In the genomic region with DNA sequence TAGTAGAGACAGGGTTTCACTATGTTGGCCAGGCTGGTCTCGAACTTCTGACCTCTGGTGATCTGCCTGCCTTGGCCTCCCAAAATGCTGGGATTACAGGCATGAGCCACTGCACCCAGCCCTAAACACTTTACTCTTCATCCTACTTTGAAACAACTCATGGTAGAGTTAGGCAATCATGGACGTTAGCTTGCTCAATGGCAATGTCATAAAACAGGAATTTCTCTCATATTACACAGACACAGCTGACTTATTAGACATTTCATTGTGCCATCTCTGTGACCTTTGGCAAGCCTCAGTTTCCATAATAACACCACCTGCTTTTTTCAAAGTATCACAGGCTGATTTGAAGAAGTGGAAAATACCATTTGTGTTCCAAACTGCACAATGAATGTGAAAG, we compare ENCODE assay signal across 26 cellular contexts. TPM values are rescaled to one million over a fixed set of nuclear protein-coding genes. Genes with fewer than 3 reads are reported as not detected.
DNase-seq lines count a peak whose midpoint lies in the region; ATAC-seq and TF ChIP-seq lines count a peak whose summit lies in the region.
"Had no signal": no experiment of that assay in that cellular context is flagged by ENCODE, and none has a peak within 500 bp of the region (broad histone marks: within the 10 kb centered on the region; RNA-seq: fewer than 3 reads in every experiment).

No MANE protein-coding gene starts in this region.

- TF ChIP-seq CTCF in AG09319 (IDR thresholded peaks at IDR 0.05; ENCODE audit: low read depth, low read length) (no peak), HL-60 (IDR thresholded peaks at IDR 0.05; ENCODE audit: insufficient read depth, low read length) (no peak), RWPE2 (IDR thresholded peaks at IDR 0.05; ENCODE audit: poor library complexity, severe bottlenecking) (no peak), fibroblast of the aortic adventitia (IDR thresholded peaks at IDR 0.05; ENCODE audit: insufficient read depth, low read length) (no peak), hepatocyte (IDR thresholded peaks at IDR 0.05; ENCODE audit: poor library complexity) (no peak), heart left ventricle (IDR thresholded peaks at IDR 0.05) (no peak)

- H3K4me3 ChIP-seq in HL-60 (replicated peaks; ENCODE audit: insufficient read depth, low read length) (no peak overlapping the region), RWPE2 (ENCODE audit: severe bottlenecking) (no peak overlapping the region), fibroblast of the aortic adventitia (ENCODE audit: low read depth, low read length) (no peak overlapping the region), hepatocyte (no peak overlapping the region), heart left ventricle (no peak overlapping the region)
- H3K4me3 ChIP-seq: K562, pancreas, PC-9, spleen, upper lobe of left lung had no signal

- no peaks in the 10 kb centered on the region for H4K20me1 ChIP-seq in hepatocyte (ENCODE audit: insufficient read depth, poor library complexity, severe bottlenecking)

- WGBS in hepatocyte (ENCODE audit: low lambda C conversion rate, missing lambda C conversion rate): 71% methylated on average over 2 of the region's 2 CpGs
- WGBS in heart left ventricle, 4 donors: 79 to 84% (median 81%) methylated on average over 2 of the region's 2 CpGs

- intact Hi-C loops in Right ventricle myocardium inferior (cut with DNase I): no loop called here
- intact Hi-C loops in heart left ventricle (cut with DNase I): no loop called here

- H3K36me3 ChIP-seq in RWPE2 (ENCODE audit: low read depth) (no peaks in the 10 kb centered on the region), hepatocyte (replicated peaks; ENCODE audit: insufficient read depth, low read depth) (no peaks in the 10 kb centered on the region), heart left ventricle (no peaks in the 10 kb centered on the region)
- H3K36me3 ChIP-seq: pancreas, spleen, upper lobe of left lung, WERI-Rb-1 had no signal

- TF ChIP-seq POLR2A in heart left ventricle (IDR thresholded peaks at IDR 0.05): no peak

- H3K4me1 ChIP-seq in RWPE2 (ENCODE audit: insufficient read depth, poor library complexity, severe bottlenecking) (no peaks in the 10 kb centered on the region), hepatocyte (ENCODE audit: insufficient read depth) (no peaks in the 10 kb centered on the region), heart left ventricle (no peaks in the 10 kb centered on the region)
- H3K4me1 ChIP-seq: Caco-2, pancreas, spleen, upper lobe of left lung had no signal

- H3K9me3 ChIP-seq in RWPE2 (ENCODE audit: severe bottlenecking) (no peaks in the 10 kb centered on the region), hepatocyte (ENCODE audit: low read depth) (no peaks in the 10 kb centered on the region), heart left ventricle (peaks cover 0 to 13% (median 2%) of the 10 kb centered on the region in 12 donors)
- H3K9me3 ChIP-seq: pancreas had no signal

- DNase-seq in AG09319 (ENCODE audit: extremely low read depth, low read depth): peak; percentile 3
- DNase-seq in HL-60 (ENCODE audit: low read depth in 1 of 2, low spot score in 1 of 2): peak; percentile 3 to 39
- DNase-seq in RWPE2 (ENCODE audit: low spot score): no peak
- peak; percentile 21 for DNase-seq in fibroblast of the aortic adventitia (ENCODE audit: low read depth)
- no peak for DNase-seq in Right ventricle myocardium inferior (ENCODE audit: missing footprints)
- no peak for DNase-seq in hepatocyte (ENCODE audit: low spot score)
- DNase-seq in heart left ventricle: no peak
- DNase-seq: ACHN; activated CD8-positive, alpha-beta memory T cell treated with anti-CD3 and anti-CD28 coated beads for 24 hours; Caco-2; cortex of kidney; GDM1; left colon; NCI-H446 treated with DMSO at 0.1 percent for 48 hours; pancreas; spleen; T-cell; upper lobe of left lung; WERI-Rb-1 had no signal

- H3K27me3 ChIP-seq in HL-60 (ENCODE audit: insufficient read depth, poor library complexity, severe bottlenecking) (no peaks in the 10 kb centered on the region), RWPE2 (ENCODE audit: insufficient read depth, poor library complexity, severe bottlenecking) (no peaks in the 10 kb centered on the region), hepatocyte (no peaks in the 10 kb centered on the region), heart left ventricle (no peaks in the 10 kb centered on the region)
- H3K27me3 ChIP-seq: pancreas, spleen, upper lobe of left lung had no signal

- no peaks in the 10 kb centered on the region for H3K79me2 ChIP-seq in hepatocyte

- ATAC-seq in RWPE2 (ENCODE audit: low read depth) (peak; percentile 77), Right ventricle myocardium inferior (no peak), HG03571 (IDR thresholded peaks at IDR 0.05; ENCODE audit: unreplicated experiment) (no peak), heart left ventricle (no peak)
- ATAC-seq: K562; left colon; pancreas; stimulated activated memory B cell treated with anti-CD40 and anti-IgM and Interleukin-4, amounts not matched to agents 10 μg/mL and 1 μg/mL and 100 μg/mL, for 72 hours; T-cell had no signal

- H3K9me2 ChIP-seq in hepatocyte (replicated peaks; ENCODE audit: insufficient read depth): no peaks in the 10 kb centered on the region

- no peak overlapping the region for H3K4me2 ChIP-seq in hepatocyte
- H3K4me2 ChIP-seq: PC-9 had no signal

- H3K27ac ChIP-seq in HL-60 (replicated peaks) (no peak overlapping the region), RWPE2 (ENCODE audit: poor library complexity, severe bottlenecking) (no peak overlapping the region), hepatocyte (no peak overlapping the region), heart left ventricle (no peak overlapping the region)
- H3K27ac ChIP-seq: epithelial cell of prostate, pancreas, PC-9, spleen, upper lobe of left lung, WERI-Rb-1 had no signal

- H2AFZ ChIP-seq in hepatocyte: no peak overlapping the region
- H2AFZ ChIP-seq: PC-9 had no signal

RNA-seq across cellular contexts. Expression of gene OTP, which starts 41.3 kb away (rescaled TPM):
- total RNA-seq in fibroblast of the aortic adventitia (ENCODE audit: low replicate concordance) (not detected in 2 replicates), Right ventricle myocardium inferior (not detected), hepatocyte (not detected in 2 replicates), heart left ventricle (under 1 TPM in 1 of 9 donors, not detected in 8; 0.06 TPM)
- polyA plus RNA-seq in hepatocyte (not detected in 2 replicates), heart left ventricle (not detected)
- total RNA-seq: activated T-helper 2 cell treated with anti-CD3 and anti-CD28 coated beads, Interferon-gamma antibody, Interleukin-2, Interleukin-4, amounts not matched to agents 10 μg/mL and 5 μg/mL and 100 μg/mL, durations not matched to agents 14 hours and 24 hours and 36 hours; left colon; mucosa of gallbladder; pancreas; PC-9; spleen; T-cell; upper lobe of left lung had no signal
- polyA plus RNA-seq: pancreas, spleen had no signal

Comparison
In these comparisons a context has a peak if more than half of its experiments do, and no peak if none do; other contexts are left out.
1. DNase-seq: peak in AG09319 (single experiment), HL-60 (2 of 2) and fibroblast of the aortic adventitia (single experiment); none in RWPE2 (single experiment), Right ventricle myocardium inferior (single experiment), hepatocyte (single experiment) and heart left ventricle (0 of 5).